8 cellular contexts compared by ENCODE assay signal in the genomic region with DNA sequence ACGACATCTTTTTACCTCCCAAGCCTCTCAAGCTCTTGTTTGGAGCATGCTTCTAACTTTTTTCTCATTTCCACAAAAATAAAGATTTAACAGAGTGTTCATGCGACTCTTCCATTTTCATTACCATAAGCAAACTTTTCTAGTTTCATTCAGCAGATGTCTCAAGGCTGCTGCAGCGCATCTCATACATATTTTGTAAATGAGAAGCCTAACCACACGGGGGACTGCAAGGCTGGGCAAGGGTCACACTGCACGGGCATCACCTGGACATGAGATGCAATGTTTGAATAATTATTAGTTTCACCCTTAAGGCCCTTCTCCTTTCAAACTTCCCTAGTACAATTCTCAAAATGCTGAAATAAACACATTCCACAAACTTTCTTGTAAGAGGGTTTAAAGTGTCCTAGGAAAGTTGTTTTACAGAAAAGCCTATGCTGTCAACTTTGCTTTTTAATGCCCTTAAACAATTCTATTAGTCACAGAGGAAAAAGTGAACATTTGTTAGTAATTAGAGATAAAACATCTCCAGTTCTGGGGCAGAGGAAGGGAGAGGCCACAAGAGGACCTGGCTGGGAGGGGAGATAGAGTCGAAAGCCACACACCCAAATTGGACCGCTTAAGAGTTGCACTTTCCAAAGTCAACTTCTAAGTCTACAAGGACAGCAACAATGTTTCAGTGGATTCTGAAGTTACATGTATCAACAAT. TPM values are rescaled to one million over a fixed set of nuclear protein-coding genes. Genes with fewer than 3 reads are reported as not detected.
DNase-seq lines count a peak whose midpoint lies in the region; ATAC-seq and TF ChIP-seq lines count a peak whose summit lies in the region.

No MANE protein-coding gene starts in this region.

- no peak overlapping the region for H3K27ac ChIP-seq in SJSA1

- DNase-seq in DMS 273 (lab: John Stamatoyannopoulos, UW; ENCODE audit: unreplicated experiment) = peak; percentile 30
- no peak for DNase-seq in DMS 273 treated with DMSO at 0.1 percent for 48 hours (lab: John Stamatoyannopoulos, UW)
- DNase-seq in SJSA1 (ENCODE audit: low read depth in 1 of 2, low spot score in 2 of 2) = peak in 1 of 2 experiments; percentile 42
- DNase-seq in endothelial cell (ENCODE audit: low spot score) = no peak
- DNase-seq in natural killer cell treated with Interleukin-12 subunit alpha and Interleukin-12 subunit beta and Interleukin-15 and Interleukin-18, amount 100 ng/mL, for 72 hours (ENCODE audit: low spot score) = no peak
- no peak for DNase-seq in NCI-H1930 (lab: John Stamatoyannopoulos, UW)
- no peak for DNase-seq in activated CD4-positive, CD25-positive, alpha-beta regulatory T cell (lab: John Stamatoyannopoulos, UW)

- H3K27ac Mint-ChIP-seq in endothelial cell (ENCODE audit: unreplicated experiment) = peak overlapping the region; percentile 4
- H3K27ac Mint-ChIP-seq in natural killer cell treated with Interleukin-12 subunit alpha and Interleukin-12 subunit beta and Interleukin-15 and Interleukin-18, amount 100 ng/mL, for 72 hours = peak overlapping the region; percentile 61 to 67

- H3K27me3 ChIP-seq in SJSA1 (replicated peaks) = no peaks in the 10 kb centered on the region

- peaks cover 8% of the 10 kb centered on the region for H3K27me3 Mint-ChIP-seq in endothelial cell (ENCODE audit: unreplicated experiment)
- H3K27me3 Mint-ChIP-seq in natural killer cell treated with Interleukin-12 subunit alpha and Interleukin-12 subunit beta and Interleukin-15 and Interleukin-18, amount 100 ng/mL, for 72 hours = peaks cover 12 to 13% of the 10 kb centered on the region in 2 donors

- H3K4me1 Mint-ChIP-seq in endothelial cell (ENCODE audit: unreplicated experiment) = peaks cover 34% of the 10 kb centered on the region
- peaks cover 35 to 38% of the 10 kb centered on the region in 2 donors for H3K4me1 Mint-ChIP-seq in natural killer cell treated with Interleukin-12 subunit alpha and Interleukin-12 subunit beta and Interleukin-15 and Interleukin-18, amount 100 ng/mL, for 72 hours (ENCODE audit: low read depth in 2 of 2)

- peaks cover 5% of the 10 kb centered on the region for H3K36me3 Mint-ChIP-seq in endothelial cell (ENCODE audit: low read depth, unreplicated experiment)
- H3K36me3 Mint-ChIP-seq in natural killer cell treated with Interleukin-12 subunit alpha and Interleukin-12 subunit beta and Interleukin-15 and Interleukin-18, amount 100 ng/mL, for 72 hours = peaks cover 3% of the 10 kb centered on the region

- H3K36me3 ChIP-seq in SJSA1 = no peaks in the 10 kb centered on the region; the same call in 1 of the 2 replicates

- peaks cover 27% of the 10 kb centered on the region for H3K4me1 ChIP-seq in SJSA1 (replicated peaks)

- H3K4me3 Mint-ChIP-seq in endothelial cell (ENCODE audit: unreplicated experiment) = peak overlapping the region; percentile 91
- H3K4me3 Mint-ChIP-seq in natural killer cell treated with Interleukin-12 subunit alpha and Interleukin-12 subunit beta and Interleukin-15 and Interleukin-18, amount 100 ng/mL, for 72 hours = peak overlapping the region; percentile 91

- no peak for ATAC-seq in natural killer cell treated with Interleukin-12 subunit alpha and Interleukin-12 subunit beta and Interleukin-15 and Interleukin-18, amount 100 ng/mL, for 72 hours
- no peak for ATAC-seq in HG02588 (IDR thresholded peaks at IDR 0.05; ENCODE audit: unreplicated experiment)

- no peaks in the 10 kb centered on the region for H3K9me3 Mint-ChIP-seq in endothelial cell (ENCODE audit: unreplicated experiment)
- peaks cover 5% of the 10 kb centered on the region for H3K9me3 Mint-ChIP-seq in natural killer cell treated with Interleukin-12 subunit alpha and Interleukin-12 subunit beta and Interleukin-15 and Interleukin-18, amount 100 ng/mL, for 72 hours

- H3K9me3 ChIP-seq in SJSA1 (replicated peaks) = no peaks in the 10 kb centered on the region

- no peak for TF ChIP-seq CTCF in endothelial cell (IDR thresholded peaks at IDR 0.05; ENCODE audit: unreplicated experiment)

- peak overlapping the region; percentile 66 for H3K4me3 ChIP-seq in SJSA1

RNA-seq across cellular contexts. Expression of gene DENND1A, which starts 1.3 kb away (rescaled TPM):
- 6.0 and 7.2 TPM in 2 replicates for total RNA-seq in SJSA1 (2014; rRNA removed; shearing (Covaris generic))
- 14.1 TPM for total RNA-seq in endothelial cell (ENCODE audit: unreplicated experiment)
- total RNA-seq in natural killer cell treated with Interleukin-12 subunit alpha and Interleukin-12 subunit beta and Interleukin-15 and Interleukin-18, amount 100 ng/mL, for 72 hours = 10 to 100 TPM; 24.6 to 28.8 TPM
